25 cellular contexts compared by ENCODE assay signal in genomic region chr2:218830526-218831306, GRCh38. TPM values are rescaled to one million over a fixed set of nuclear protein-coding genes. Genes with fewer than 3 reads are reported as not detected.
A peak's percentile ranks its signal among the peaks of the same experiment; 100 is the strongest.
DNase-seq lines count a peak whose midpoint lies in the region; ATAC-seq, FAIRE-seq and TF ChIP-seq lines count a peak whose summit lies in the region.
"Had no signal": no experiment of that assay in that cellular context is flagged by ENCODE, and none has a peak within 500 bp of the region (broad histone marks: within the 10 kb centered on the region; RNA-seq: fewer than 3 reads in every experiment).

No MANE protein-coding gene starts in this region.

- H3K36me3 ChIP-seq in heart right ventricle: no peaks in the 10 kb centered on the region
- no peaks in the 10 kb centered on the region for H3K36me3 ChIP-seq in H1 (ENCODE audit: control insufficient read depth in 2 of 4, insufficient read depth in 4 of 4, low read length in 3 of 4)
- H3K36me3 ChIP-seq in psoas muscle (ENCODE audit: insufficient read depth in 1 of 2, low read depth in 1 of 2): no peaks in the 10 kb centered on the region
- no peaks in the 10 kb centered on the region for H3K36me3 ChIP-seq in suprapubic skin
- H3K36me3 ChIP-seq: SJCRH30 had no signal

- H3K27me3 ChIP-seq in heart right ventricle: peaks cover 0 to 52% (median 27%) of the 10 kb centered on the region in 7 donors
- H3K27me3 ChIP-seq in right cardiac atrium (ENCODE audit: control insufficient read depth, insufficient read depth): no peaks in the 10 kb centered on the region
- H3K27me3 ChIP-seq in H1 (replicated peaks in 1 of 4; ENCODE audit: control insufficient read depth in 3 of 4, extremely low read depth in 1 of 4, insufficient read depth in 3 of 4, low read length in 3 of 4): peaks cover 0 to 4% (median 0%) of the 10 kb centered on the region in 4 experiments; a peak in 1 of 7 replicates
- no peaks in the 10 kb centered on the region for H3K27me3 ChIP-seq in psoas muscle (ENCODE audit: insufficient read depth in 3 of 3, low read length in 2 of 3)
- H3K27me3 ChIP-seq in suprapubic skin: no peaks in the 10 kb centered on the region
- H3K27me3 ChIP-seq: SJCRH30 had no signal

- peaks cover 0 to 28% (median 13%) of the 10 kb centered on the region in 9 donors for H3K4me1 ChIP-seq in heart right ventricle
- H3K4me1 ChIP-seq in right cardiac atrium (ENCODE audit: control insufficient read depth, insufficient read depth, low read length): peaks cover 7% of the 10 kb centered on the region
- H3K4me1 ChIP-seq in H1 (replicated peaks in 1 of 4; ENCODE audit: control insufficient read depth in 3 of 4, insufficient read depth in 4 of 4, low read length in 3 of 4): peaks cover 0 to 3% (median 0%) of the 10 kb centered on the region in 4 experiments; a peak in 1 of 7 replicates
- H3K4me1 ChIP-seq in psoas muscle: peaks cover 70% of the 10 kb centered on the region
- peaks cover 36% of the 10 kb centered on the region for H3K4me1 ChIP-seq in suprapubic skin

- H3K4me2 ChIP-seq in H1 (ENCODE audit: insufficient read depth in 1 of 2, low read depth in 2 of 2, low read length in 2 of 2): no peak overlapping the region

- TF ChIP-seq POLR2A in H1 (IDR thresholded peaks at IDR 0.05; ENCODE audit: control extremely low read depth in 1 of 2, low read depth in 2 of 2, low read length in 2 of 2) (no peak), suprapubic skin (IDR thresholded peaks at IDR 0.05) (no peak)

- H4K5ac ChIP-seq in H1 (ENCODE audit: insufficient read length, low read depth, low read length): no peak overlapping the region

- H3K18ac ChIP-seq in H1 (ENCODE audit: extremely low read depth, low read length): no peak overlapping the region

- H3K56ac ChIP-seq in H1 (replicated peaks; ENCODE audit: insufficient read length, low read depth, low read length): no peak overlapping the region

- no peak overlapping the region for H3K14ac ChIP-seq in H1 (ENCODE audit: insufficient read length)

- intact Hi-C loops in heart right ventricle (cut with DNase I): loop anchor here in 1 of 10 donors (10.0 kb wide), 1 partner anchor 116 kb away; the partner anchor contains the start of gene TTLL4
- intact Hi-C loops in right cardiac atrium (cut with DNase I): loop anchor here in 1 of 4 donors (10.0 kb wide), 1 partner anchor 116 kb away; the partner anchor contains the start of gene TTLL4
- intact Hi-C loops in psoas muscle (cut with DNase I): loop anchor here in 1 of 2 donors (5.0 kb wide), 1 partner anchor 48 kb away; the partner anchor contains the start of gene CYP27A1

- no peak overlapping the region for H3K23ac ChIP-seq in H1 (ENCODE audit: insufficient read length)

- H3K4ac ChIP-seq in H1 (replicated peaks; ENCODE audit: insufficient read length, low read depth, low read length): no peak overlapping the region

- WGBS in heart right ventricle, 2 donors: 59 to 75% methylated on average over 3 of the region's 3 CpGs
- 53% methylated on average over 3 of the region's 3 CpGs for WGBS in right cardiac atrium
- 82% methylated on average over 3 of the region's 3 CpGs; no CpG with 5 or more reads in 1 of the 2 experiments for WGBS in H1 (ENCODE audit: extremely low coverage in 1 of 2, insufficient coverage in 1 of 2, insufficient read length in 1 of 2, insufficient replicate concordance in 2 of 2, low coverage in 1 of 2, low lambda C conversion rate in 2 of 2, missing lambda C conversion rate in 1 of 2), 2 experiments
- 23 to 35% (median 33%) methylated on average over 3 of the region's 3 CpGs for WGBS in psoas muscle, 3 donors
- 84% methylated on average over 3 of the region's 3 CpGs for WGBS in suprapubic skin

- TF ChIP-seq CTCF in heart right ventricle (IDR thresholded peaks at IDR 0.05) (no peak), H1 (IDR thresholded peaks at IDR 0.05; ENCODE audit: control extremely low read depth in 1 of 3, insufficient read depth in 1 of 3, low read depth in 1 of 3, low read length in 3 of 3) (no peak), psoas muscle (IDR thresholded peaks at IDR 0.05) (no peak), suprapubic skin (IDR thresholded peaks at IDR 0.05) (no peak)

- POLR2A ChIA-PET in H1 (lab: Charles Lee; ENCODE audit: partially characterized antibody): interaction anchor here (0.6 to 1.1 kb wide), 2 partner anchors 45 to 76 kb away, joined by 3 read pairs; no protein-coding TSS in a partner anchor

- H2BK15ac ChIP-seq in H1 (ENCODE audit: low read length): no peak overlapping the region

- no peaks in the 10 kb centered on the region for H3K79me2 ChIP-seq in H1 (ENCODE audit: control insufficient read depth in 1 of 2, insufficient read depth in 2 of 2, low read length in 2 of 2)

- H3K9me3 ChIP-seq in heart right ventricle: no peaks in the 10 kb centered on the region
- no peaks in the 10 kb centered on the region for H3K9me3 ChIP-seq in right cardiac atrium (ENCODE audit: control insufficient read depth, low read length)
- no peaks in the 10 kb centered on the region for H3K9me3 ChIP-seq in H1 (ENCODE audit: insufficient read depth in 2 of 2, low read depth in 1 of 2, low read length in 1 of 2)
- no peaks in the 10 kb centered on the region for H3K9me3 ChIP-seq in psoas muscle
- no peaks in the 10 kb centered on the region for H3K9me3 ChIP-seq in suprapubic skin
- H3K9me3 ChIP-seq: SJCRH30 had no signal

- TF ChIP-seq RAD21 in H1 (IDR thresholded peaks at IDR 0.05 in 1 of 2, conservative IDR thresholded peaks at IDR 0.05 in 1 of 2; ENCODE audit: low read depth in 2 of 2, low read length in 2 of 2): no peak

- H4K20me1 ChIP-seq in H1 (replicated peaks in 1 of 2; ENCODE audit: control insufficient read depth in 1 of 2, insufficient read depth in 2 of 2, low read length in 2 of 2): no peaks in the 10 kb centered on the region

- no peaks in the 10 kb centered on the region for H3K79me1 ChIP-seq in H1 (ENCODE audit: low read depth, low read length)

- DNase-seq in heart right ventricle (no peak), right cardiac atrium (no peak), H1 (ENCODE audit: low read depth in 1 of 2, low spot score in 2 of 2) (no peak), psoas muscle (no peak), suprapubic skin (ENCODE audit: low spot score in 2 of 2) (no peak), Ammon's horn (ENCODE audit: low spot score) (no peak), iPS-NIHi7 (ENCODE audit: extremely low spot score) (no peak), kidney tubule cell (ENCODE audit: low spot score) (no peak)
- DNase-seq: 8988T, AML-193, EL, GF-D8, H7, HFFc6, Kasumi-1, NCI-H1694, NCI-H2171 treated with DMSO at 0.1 percent for 48 hours, NCI-H524 treated with DMSO at 0.1 percent for 48 hours, OCI-M1 had no signal

- no peak overlapping the region for H2BK5ac ChIP-seq in H1 (ENCODE audit: low read depth, low read length)

- H3K9ac ChIP-seq in H1 (replicated peaks in 1 of 4; ENCODE audit: extremely low read depth in 1 of 4, low read depth in 3 of 4, low read length in 3 of 4): no peak overlapping the region

- no peak overlapping the region for H2BK120ac ChIP-seq in H1 (replicated peaks; ENCODE audit: low read depth, low read length)

- H3K4me3 ChIP-seq in heart right ventricle (no peak overlapping the region), right cardiac atrium (ENCODE audit: low read length) (no peak overlapping the region), H1 (ENCODE audit: extremely low read depth in 1 of 4, insufficient read depth in 2 of 4, low read depth in 3 of 4, low read length in 4 of 4) (no peak overlapping the region), psoas muscle (peak overlapping the region; percentile 69), suprapubic skin (no peak overlapping the region)
- H3K4me3 ChIP-seq: SJCRH30 had no signal

- CTCF ChIA-PET in H1 (lab: Charles Lee; ENCODE audit: partially characterized antibody): interaction anchor here (0.8 to 2.6 kb wide), 5 partner anchors 9 to 78 kb away, joined by 3 to 9 read pairs (median 3); no protein-coding TSS in a partner anchor

- H4K91ac ChIP-seq in H1 (replicated peaks; ENCODE audit: insufficient read length, low read length): no peak overlapping the region

- no peak for FAIRE-seq in H1 (lab: Jason Lieb, UNC)
- FAIRE-seq: GM19239, RCC 7860 had no signal

- H3K27ac ChIP-seq in heart right ventricle (peak overlapping the region in 7 of 10 donors; percentile 32 to 87 (median 68)), right cardiac atrium (ENCODE audit: low read length) (no peak overlapping the region), H1 (ENCODE audit: low read depth, low read length) (no peak overlapping the region), psoas muscle (peak overlapping the region; percentile 91), suprapubic skin (peak overlapping the region; percentile 82)
- H3K27ac ChIP-seq: C4-2B, SJCRH30 had no signal

- H4K8ac ChIP-seq in H1 (ENCODE audit: extremely low read depth, insufficient read depth, low read length): no peak overlapping the region

- ATAC-seq in heart right ventricle (no peak), right cardiac atrium (no peak), psoas muscle (no peak)

- H2AFZ ChIP-seq in H1 (ENCODE audit: low read length): no peak overlapping the region

- H2BK20ac ChIP-seq in H1 (ENCODE audit: low read length): no peak overlapping the region

- no peak for TF ChIP-seq EP300 in H1 (IDR thresholded peaks at IDR 0.05; ENCODE audit: borderline replicate concordance in 1 of 2, low read depth in 2 of 2, low read length in 2 of 2)
- no peak for TF ChIP-seq EP300 in suprapubic skin (IDR thresholded peaks at IDR 0.05)

- peaks cover 2% of the 10 kb centered on the region; the same call in 1 of the 2 replicates for H3K23me2 ChIP-seq in H1 (ENCODE audit: low read depth, low read length)

- H2AK5ac ChIP-seq in H1 (ENCODE audit: low read depth, low read length): no peak overlapping the region; the same call in 1 of the 2 replicates

- H2BK12ac ChIP-seq in H1 (ENCODE audit: low read depth, low read length): no peak overlapping the region

RNA-seq across cellular contexts. Expression of gene PRKAG3, which starts 0.9 kb away (rescaled TPM):
- total RNA-seq in heart right ventricle (under 1 TPM in 3 of 10 donors, not detected in 7; 0.09 to 0.19 (median 0.15) TPM), right cardiac atrium (under 1 TPM in 2 of 4 donors, not detected in 2; 0.14 to 0.15 TPM), psoas muscle (100 to 1,000 TPM in 1 of 4 donors, 10 to 100 TPM in 3; 22.0 to 187 (median 59.9) TPM), suprapubic skin (under 1 TPM in 1 of 4 donors, not detected in 3; 0.26 TPM)
- polyA plus RNA-seq in heart right ventricle (under 1 TPM in 1 of 2 donors, not detected in 1; 0.03 TPM), right cardiac atrium (0.07 TPM), H1 (2011; rRNA removed) (not detected in 2 replicates), psoas muscle (10 to 100 TPM in 2 of 3 donors, 1 to 10 TPM in 1; 9.2 to 60.2 (median 58.5) TPM)
- total RNA-seq in H1 (2021; fragmentation: NEBNext Ultra II Directional; extraction: Animal tissue kit (Norgen Biotek cat#: 25700)): not detected in 2 replicates
- not detected for polyA plus RNA-seq in H1 (2011; cell fraction: cytosol; rRNA removed)
- polyA plus RNA-seq in H1 (2011; cell fraction: nucleus; rRNA removed): not detected
- not detected in 4 replicates for polyA plus RNA-seq in H1 (2012, experiment 1 of 2)
- not detected for polyA plus RNA-seq in H1 (2012, experiment 2 of 2)
- polyA plus RNA-seq in H1 (2013, experiment 1 of 2): not detected
- not detected for polyA plus RNA-seq in H1 (2013, experiment 2 of 2)
- polyA minus RNA-seq in H1 (2011; rRNA and poly(A)+ RNA removed): not detected in 2 replicates
- not detected for polyA minus RNA-seq in H1 (2011; cell fraction: cytosol; rRNA and poly(A)+ RNA removed)
- polyA minus RNA-seq in H1 (2011; cell fraction: nucleus; rRNA and poly(A)+ RNA removed): not detected
- total RNA-seq: H7, HFFc6, MCF 10A had no signal
- polyA plus RNA-seq: AG04450 had no signal

RNA-seq across cellular contexts. Expression of gene WNT6, which starts 28.9 kb away (rescaled TPM):
- total RNA-seq in heart right ventricle: 1 to 10 TPM in 3 of 10 donors, under 1 TPM in 7; 0.15 to 2.9 (median 0.67) TPM
- polyA plus RNA-seq in heart right ventricle: 1 to 10 TPM; 1.1 to 3.0 TPM
- total RNA-seq in right cardiac atrium: 1 to 10 TPM in 3 of 4 donors, under 1 TPM in 1; 0.86 to 2.1 (median 1.2) TPM
- polyA plus RNA-seq in right cardiac atrium: 1.7 TPM
- total RNA-seq in H1 (2021; fragmentation: NEBNext Ultra II Directional; extraction: Animal tissue kit (Norgen Biotek cat#: 25700)): not detected in 2 replicates
- not detected in 2 replicates for polyA plus RNA-seq in H1 (2011; rRNA removed)
- polyA plus RNA-seq in H1 (2011; cell fraction: cytosol; rRNA removed): not detected
- not detected for polyA plus RNA-seq in H1 (2011; cell fraction: nucleus; rRNA removed)
- polyA plus RNA-seq in H1 (2012, experiment 1 of 2): not detected in 4 replicates
- polyA plus RNA-seq in H1 (2012, experiment 2 of 2): not detected
- not detected for polyA plus RNA-seq in H1 (2013, experiment 1 of 2)
- polyA plus RNA-seq in H1 (2013, experiment 2 of 2): not detected
- polyA minus RNA-seq in H1 (2011; rRNA and poly(A)+ RNA removed): not detected in 2 replicates
- not detected for polyA minus RNA-seq in H1 (2011; cell fraction: cytosol; rRNA and poly(A)+ RNA removed)
- polyA minus RNA-seq in H1 (2011; cell fraction: nucleus; rRNA and poly(A)+ RNA removed): not detected
- 1 to 10 TPM in 1 of 4 donors, under 1 TPM in 3; 0.12 to 1.0 (median 0.48) TPM for total RNA-seq in psoas muscle
- under 1 TPM; 0.05 to 0.20 (median 0.20) TPM for polyA plus RNA-seq in psoas muscle
- 1 to 10 TPM; 1.4 to 3.7 (median 2.3) TPM for total RNA-seq in suprapubic skin
- total RNA-seq: H7, HFFc6, MCF 10A had no signal
- polyA plus RNA-seq: AG04450 had no signal

RNA-seq across cellular contexts. Expression of gene CYP27A1, which starts 48.8 kb away (rescaled TPM):
- total RNA-seq in heart right ventricle (10 to 100 TPM in 2 of 10 donors, 1 to 10 TPM in 8; 3.7 to 12.8 (median 7.1) TPM), right cardiac atrium (10 to 100 TPM; 15.0 to 20.2 (median 16.3) TPM), psoas muscle (10 to 100 TPM; 23.4 to 48.4 (median 45.9) TPM), suprapubic skin (10 to 100 TPM; 17.4 to 30.7 (median 21.8) TPM)
- polyA plus RNA-seq in heart right ventricle (1 to 10 TPM; 8.9 to 9.1 TPM), right cardiac atrium (14.0 TPM), H1 (2011; rRNA removed) (12.9 and 14.7 TPM in 2 replicates), psoas muscle (10 to 100 TPM in 2 of 3 donors, 1 to 10 TPM in 1; 9.3 to 32.0 (median 18.4) TPM)
- 3.9 and 5.4 TPM in 2 replicates for total RNA-seq in H1 (2021; fragmentation: NEBNext Ultra II Directional; extraction: Animal tissue kit (Norgen Biotek cat#: 25700))
- 12.8 TPM for polyA plus RNA-seq in H1 (2011; cell fraction: cytosol; rRNA removed)
- 14.4 TPM for polyA plus RNA-seq in H1 (2011; cell fraction: nucleus; rRNA removed)
- polyA plus RNA-seq in H1 (2012, experiment 1 of 2): 8.6 to 12.4 TPM (median 10.8 TPM) in 4 replicates
- polyA plus RNA-seq in H1 (2012, experiment 2 of 2): 8.5 TPM
- 4.6 TPM for polyA plus RNA-seq in H1 (2013, experiment 1 of 2)
- polyA plus RNA-seq in H1 (2013, experiment 2 of 2): 4.4 TPM
- polyA minus RNA-seq in H1 (2011; rRNA and poly(A)+ RNA removed): 12.0 and 14.9 TPM in 2 replicates
- 5.4 TPM for polyA minus RNA-seq in H1 (2011; cell fraction: cytosol; rRNA and poly(A)+ RNA removed)
- 3.7 TPM for polyA minus RNA-seq in H1 (2011; cell fraction: nucleus; rRNA and poly(A)+ RNA removed)
- total RNA-seq: MCF 10A had no signal

RNA-seq across cellular contexts. Expression of gene WNT10A, which starts 49.9 kb away (rescaled TPM):
- total RNA-seq in heart right ventricle: under 1 TPM in 2 of 10 donors, not detected in 8; 0.28 to 0.56 TPM
- polyA plus RNA-seq in heart right ventricle: under 1 TPM; 0.01 to 0.07 TPM
- total RNA-seq in right cardiac atrium: not detected
- polyA plus RNA-seq in right cardiac atrium: not detected
- not detected in 2 replicates for total RNA-seq in H1 (2021; fragmentation: NEBNext Ultra II Directional; extraction: Animal tissue kit (Norgen Biotek cat#: 25700))
- 0.05 TPM in 1 of 2 replicates, not detected in the other for polyA plus RNA-seq in H1 (2011; rRNA removed)
- 0.03 TPM for polyA plus RNA-seq in H1 (2011; cell fraction: cytosol; rRNA removed)
- polyA plus RNA-seq in H1 (2011; cell fraction: nucleus; rRNA removed): not detected
- polyA plus RNA-seq in H1 (2012, experiment 1 of 2): not detected in 4 replicates
- not detected for polyA plus RNA-seq in H1 (2012, experiment 2 of 2)
- not detected for polyA plus RNA-seq in H1 (2013, experiment 1 of 2)
- not detected for polyA plus RNA-seq in H1 (2013, experiment 2 of 2)
- not detected in 2 replicates for polyA minus RNA-seq in H1 (2011; rRNA and poly(A)+ RNA removed)
- not detected for polyA minus RNA-seq in H1 (2011; cell fraction: cytosol; rRNA and poly(A)+ RNA removed)
- polyA minus RNA-seq in H1 (2011; cell fraction: nucleus; rRNA and poly(A)+ RNA removed): 0.20 TPM
- total RNA-seq in psoas muscle: not detected
- polyA plus RNA-seq in psoas muscle: under 1 TPM in 2 of 3 donors, not detected in 1; 0.01 to 0.03 TPM
- 10 to 100 TPM; 14.3 to 20.7 (median 16.3) TPM for total RNA-seq in suprapubic skin
- total RNA-seq: H7, HFFc6, MCF 10A had no signal
- polyA plus RNA-seq: AG04450 had no signal

Comparison
In these comparisons a context has a peak if more than half of its experiments do, and no peak if none do; other contexts are left out.
1. H3K27ac ChIP-seq: peak in heart right ventricle (7 of 10), psoas muscle (single experiment) and suprapubic skin (single experiment); none in right cardiac atrium (single experiment) and H1 (single experiment).
2. RNA of gene PRKAG3, which starts 0.9 kb away (total RNA-seq): 22.0 to 187 TPM in psoas muscle; 0.14 to 0.15 TPM in right cardiac atrium, 0.09 to 0.19 TPM in heart right ventricle, not detected in H1 and 0.26 TPM in suprapubic skin; every median in the first group is over 10 times any median in the second.